8 cellular contexts compared by ENCODE assay signal in genomic region chr10:130138479-130138866, GRCh38.
DNase-seq lines count a peak whose midpoint lies in the region; ATAC-seq and TF ChIP-seq lines count a peak whose summit lies in the region.

No MANE protein-coding gene starts in this region.

- H3K4me1 Mint-ChIP-seq in stimulated activated naive CD8-positive, alpha-beta T cell treated with anti-CD3 and anti-CD28 coated beads, Interleukin-15, amount 100 ng/mL, for 72 hours, result peaks cover 71% of the 10 kb centered on the region

- peak; percentile 24 for ATAC-seq in HG02870 (IDR thresholded peaks at IDR 0.05; ENCODE audit: unreplicated experiment)
- peak; percentile 41 for ATAC-seq in stimulated activated naive CD8-positive, alpha-beta T cell treated with anti-CD3 and anti-CD28 coated beads, Interleukin-15, amount 100 ng/mL, for 72 hours
- no peak for ATAC-seq in HG02759 (IDR thresholded peaks at IDR 0.05; ENCODE audit: unreplicated experiment)

- no peaks in the 10 kb centered on the region for H3K9me3 ChIP-seq in HAP-1

- peak overlapping the region; percentile 88 for H3K4me3 ChIP-seq in ACC112 (ENCODE audit: low read depth, low read length)
- peak overlapping the region; percentile 12 for H3K4me3 ChIP-seq in fibroblast of pulmonary artery (replicated peaks; ENCODE audit: low read depth, low read length)
- H3K4me3 ChIP-seq in HAP-1, result no peak overlapping the region; the same call in 1 of the 2 replicates

- H3K9me3 Mint-ChIP-seq in stimulated activated naive CD8-positive, alpha-beta T cell treated with anti-CD3 and anti-CD28 coated beads, Interleukin-15, amount 100 ng/mL, for 72 hours, result no peaks in the 10 kb centered on the region

- peaks cover 70% of the 10 kb centered on the region for H3K79me2 ChIP-seq in ACC112 (ENCODE audit: control insufficient read depth, insufficient read depth, low read length, unreplicated experiment)

- no peak for TF ChIP-seq CTCF in fibroblast of pulmonary artery (IDR thresholded peaks at IDR 0.05; ENCODE audit: low read length, missing control alignments)

- H3K27me3 ChIP-seq in ACC112 (ENCODE audit: insufficient read depth, low read length) (no peaks in the 10 kb centered on the region), HAP-1 (ENCODE audit: low read depth) (no peaks in the 10 kb centered on the region)

- no peak overlapping the region for H2AFZ ChIP-seq in ACC112 (ENCODE audit: low read length, unreplicated experiment)

- H3K27ac ChIP-seq in ACC112 (ENCODE audit: low read depth, low read length), result peak overlapping the region; percentile 77

- peaks cover 10% of the 10 kb centered on the region; the same call in 1 of the 2 replicates for H3K36me3 ChIP-seq in ACC112 (ENCODE audit: insufficient read depth, low read length)
- peaks cover 19% of the 10 kb centered on the region for H3K36me3 ChIP-seq in HAP-1 (replicated peaks)

- peaks cover 16% of the 10 kb centered on the region for H3K27me3 Mint-ChIP-seq in stimulated activated naive CD8-positive, alpha-beta T cell treated with anti-CD3 and anti-CD28 coated beads, Interleukin-15, amount 100 ng/mL, for 72 hours

- H3K4me1 ChIP-seq in ACC112 (ENCODE audit: control insufficient read depth, insufficient read depth, low read length, unreplicated experiment) (peaks cover 43% of the 10 kb centered on the region), HAP-1 (peaks cover 30% of the 10 kb centered on the region)

- DNase-seq in SHP77 treated with DMSO at 0.1 percent for 48 hours (lab: John Stamatoyannopoulos, UW), result peak; percentile 81
- DNase-seq in fibroblast of pulmonary artery (ENCODE audit: low read depth), result peak; percentile 40
- DNase-seq in stimulated activated naive CD8-positive, alpha-beta T cell treated with anti-CD3 and anti-CD28 coated beads, Interleukin-15, amount 100 ng/mL, for 72 hours, result peak in 1 of 2 donors; percentile 21
- DNase-seq in HAP-1 (ENCODE audit: low spot score in 2 of 2), result no peak
- DNase-seq in NOMO-1 treated with DMSO at 0.1 percent for 48 hours (lab: John Stamatoyannopoulos, UW; ENCODE audit: unreplicated experiment), result no peak

- H3K27ac Mint-ChIP-seq in stimulated activated naive CD8-positive, alpha-beta T cell treated with anti-CD3 and anti-CD28 coated beads, Interleukin-15, amount 100 ng/mL, for 72 hours, result peak overlapping the region; percentile 36 to 79

- H3K4me3 Mint-ChIP-seq in stimulated activated naive CD8-positive, alpha-beta T cell treated with anti-CD3 and anti-CD28 coated beads, Interleukin-15, amount 100 ng/mL, for 72 hours, result peak overlapping the region; percentile 84 to 85

- in situ Hi-C loops in HAP-1 (cut with MboI; ENCODE audit: low sequenced_read_pairs), result loop anchor here (10.0 kb wide), 1 partner anchor 174 kb away; the partner anchor contains the start of gene EBF3

Comparison
In these comparisons a context has a peak if more than half of its experiments do, and no peak if none do; other contexts are left out.
1. DNase-seq: peak in SHP77 treated with DMSO at 0.1 percent for 48 hours (single experiment) and fibroblast of pulmonary artery (single experiment); none in HAP-1 (0 of 2) and NOMO-1 treated with DMSO at 0.1 percent for 48 hours (single experiment).